In genomic region chr12:103751171-103751570, GRCh38 we compare ENCODE assay signal across 15 cellular contexts.
DNase-seq lines count a peak whose midpoint lies in the region; ATAC-seq and TF ChIP-seq lines count a peak whose summit lies in the region.
"Had no signal": no experiment of that assay in that cellular context is flagged by ENCODE, and none has a peak within 500 bp of the region (broad histone marks: within the 10 kb centered on the region; RNA-seq: fewer than 3 reads in every experiment).

No MANE protein-coding gene starts in this region.

- H3K79me2 ChIP-seq in DOHH2 (ENCODE audit: control insufficient read depth, low read length): no peaks in the 10 kb centered on the region

- no peaks in the 10 kb centered on the region for H3K4me1 ChIP-seq in DOHH2 (ENCODE audit: control insufficient read depth, low read length)
- H3K4me1 ChIP-seq: esophagus muscularis mucosa, spleen had no signal

- H3K4me3 ChIP-seq in DOHH2 (ENCODE audit: low read length) (no peak overlapping the region), GM12875 (ENCODE audit: low read depth, low read length) (no peak overlapping the region), fibroblast of villous mesenchyme (ENCODE audit: low read depth, low read length) (no peak overlapping the region)
- H3K4me3 ChIP-seq: esophagus muscularis mucosa, lung, spleen had no signal

- no peaks in the 10 kb centered on the region for H3F3A ChIP-seq in DOHH2 (ENCODE audit: control insufficient read depth, insufficient read depth)

- ATAC-seq in HG03139 (IDR thresholded peaks at IDR 0.05; ENCODE audit: unreplicated experiment) (no peak), GM18873 (IDR thresholded peaks at IDR 0.05; ENCODE audit: low FRiP score, unreplicated experiment) (no peak), GM21786 (IDR thresholded peaks at IDR 0.05; ENCODE audit: unreplicated experiment) (no peak)

- no peaks in the 10 kb centered on the region for H3K9me3 ChIP-seq in DOHH2 (ENCODE audit: control insufficient read depth, insufficient read depth, low read length)
- H3K9me3 ChIP-seq: esophagus muscularis mucosa, spleen had no signal

- no peaks in the 10 kb centered on the region for H3K36me3 ChIP-seq in DOHH2 (ENCODE audit: control insufficient read depth, low read length)

- DNase-seq in OCI-M1 (lab: John Stamatoyannopoulos, UW): peak; percentile 32
- no peak for DNase-seq in fibroblast of villous mesenchyme (ENCODE audit: low read depth)
- no peak for DNase-seq in amniotic stem cell (lab: John Stamatoyannopoulos, UW)
- DNase-seq: activated B cell treated with CpG ODN at 0.5 μM for 24 hours, NCI-H187 treated with DMSO at 0.1 percent for 48 hours, NCI-H524 treated with DMSO at 0.1 percent for 48 hours, spleen had no signal

- TF ChIP-seq CTCF in DOHH2 (IDR thresholded peaks at IDR 0.05; ENCODE audit: low read depth, low read length, poor library complexity, severe bottlenecking): peak; percentile 31
- TF ChIP-seq CTCF in GM12875 (IDR thresholded peaks at IDR 0.05; ENCODE audit: borderline replicate concordance, insufficient read depth, low read depth, low read length): peak; percentile 49; the same call in 1 of the 2 replicates
- peak; percentile 15 for TF ChIP-seq CTCF in fibroblast of villous mesenchyme (IDR thresholded peaks at IDR 0.05; ENCODE audit: insufficient read depth, low read depth, low read length)

- H3K4me2 ChIP-seq in DOHH2 (ENCODE audit: low read length): no peak overlapping the region
- H3K4me2 ChIP-seq: KMS-11 had no signal

- no peak overlapping the region for H3K27ac ChIP-seq in DOHH2 (ENCODE audit: low read depth, low read length)
- H3K27ac ChIP-seq: esophagus muscularis mucosa, KMS-11, spleen had no signal

- H3K27me3 ChIP-seq in DOHH2 (ENCODE audit: control insufficient read depth, low read length): 0 out of 2 replicates have a peak, but pooled peaks cover 3% of the 10 kb centered on the region
- H3K27me3 ChIP-seq: esophagus muscularis mucosa, spleen had no signal

- no peaks in the 10 kb centered on the region for H4K20me1 ChIP-seq in DOHH2 (ENCODE audit: control insufficient read depth, insufficient read depth, low read depth, low read length)

- H3K9me2 ChIP-seq in DOHH2 (replicated peaks; ENCODE audit: control insufficient read depth, low read length): no peaks in the 10 kb centered on the region
